Comparison of ENCODE assay signal across 8 cellular contexts in genomic region chr1:168465942-168466702, GRCh38.
DNase-seq lines count a peak whose midpoint lies in the region; ATAC-seq and TF ChIP-seq lines count a peak whose summit lies in the region.

No MANE protein-coding gene starts in this region.

- intact Hi-C loops in ovary (cut with DNase I) = no loop called here

- no peaks in the 10 kb centered on the region for H3K36me3 ChIP-seq in Peyer's patch
- H3K36me3 ChIP-seq in ovary = no peaks in the 10 kb centered on the region

- H3K27ac ChIP-seq in Peyer's patch (peak overlapping the region in 3 of 4 donors; percentile 20 to 48 (median 40)), ovary (no peak overlapping the region)

- peaks cover 0 to 31% (median 9%) of the 10 kb centered on the region in 4 donors for H3K4me1 ChIP-seq in Peyer's patch
- H3K4me1 ChIP-seq in ovary (ENCODE audit: insufficient read depth) = peaks cover 8% of the 10 kb centered on the region

- TF ChIP-seq POLR2A in Peyer's patch (IDR thresholded peaks at IDR 0.05) (no peak), ovary (IDR thresholded peaks at IDR 0.05) (no peak)

- TF ChIP-seq CTCF in Peyer's patch (IDR thresholded peaks at IDR 0.05) (no peak), ovary (IDR thresholded peaks at IDR 0.05) (no peak)

- 16 to 19% (median 17%) methylated on average over 6 of the region's 6 CpGs for WGBS in ovary, 3 donors

- no peak for TF ChIP-seq EP300 in ovary (IDR thresholded peaks at IDR 0.05)

- DNase-seq in DMS 273 treated with DMSO at 0.1 percent for 48 hours (lab: John Stamatoyannopoulos, UW) (peak; percentile 93), Peyer's patch (peak in 2 of 3 donors; percentile 47 to 75), astrocyte of the hippocampus (ENCODE audit: low read depth, low spot score) (peak; percentile 74), ovary (peak in 3 of 5 donors; percentile 25 to 28 (median 26)), D341Med (ENCODE audit: low spot score) (no peak)
- DNase-seq in Jurkat, Clone E6-1 (ENCODE audit: low read depth, low spot score) = peak; percentile 67

- ATAC-seq in GM21447 (IDR thresholded peaks at IDR 0.05; ENCODE audit: unreplicated experiment) (peak; percentile 64), GM18517 (IDR thresholded peaks at IDR 0.05; ENCODE audit: unreplicated experiment) (no peak)

- no peak overlapping the region for H3K4me3 ChIP-seq in Jurkat, Clone E6-1 (ENCODE audit: low read length)
- H3K4me3 ChIP-seq in Peyer's patch (no peak overlapping the region), ovary (no peak overlapping the region)

- H3K9me3 ChIP-seq in Peyer's patch = no peaks in the 10 kb centered on the region
- H3K9me3 ChIP-seq in ovary = no peaks in the 10 kb centered on the region

- H3K27me3 ChIP-seq in Peyer's patch = no peaks in the 10 kb centered on the region
- no peaks in the 10 kb centered on the region for H3K27me3 ChIP-seq in ovary

Comparison
In these comparisons a context has a peak if more than half of its experiments do, and no peak if none do; other contexts are left out.
1. H3K27ac ChIP-seq: peak in Peyer's patch (3 of 4); none in ovary (0 of 2).